ENCODE assay signal across 22 cellular contexts in the genomic region with DNA sequence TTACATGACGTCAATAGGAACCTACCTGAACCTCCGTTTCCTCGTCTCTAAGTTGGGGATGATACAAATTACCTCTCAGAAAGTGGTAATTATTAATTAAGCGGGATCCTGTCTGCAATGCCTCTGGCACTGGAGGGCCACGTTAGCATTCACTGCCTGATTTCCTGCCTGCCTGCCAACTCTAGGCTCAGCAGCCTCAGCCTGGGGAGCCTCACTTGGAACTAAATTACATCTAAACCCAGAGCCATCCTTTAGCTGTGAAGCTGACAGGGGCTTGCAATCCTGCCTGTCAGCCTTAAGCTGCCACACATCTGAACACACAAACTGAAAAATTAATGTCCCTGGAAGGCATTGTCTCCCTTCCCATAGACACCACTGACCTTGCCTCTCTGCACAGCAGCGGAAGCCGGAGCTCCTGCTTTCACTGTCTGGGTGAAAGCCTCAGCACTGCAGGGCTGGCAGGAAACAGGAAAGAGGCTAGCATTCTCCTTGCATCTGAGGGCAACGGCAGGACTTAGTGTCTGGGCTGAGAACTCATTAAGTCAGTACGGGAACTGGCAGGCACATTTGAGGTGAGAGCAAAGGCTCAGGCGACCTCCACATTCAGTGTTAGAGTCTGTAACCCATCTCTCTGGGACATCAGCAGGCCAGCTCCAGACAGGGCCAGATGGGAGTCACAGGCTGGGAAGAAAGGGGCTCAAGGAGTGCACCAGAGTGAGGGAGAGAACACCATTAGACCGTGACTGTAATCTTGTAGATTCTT.
DNase-seq lines count a peak whose midpoint lies in the region; ATAC-seq and TF ChIP-seq lines count a peak whose summit lies in the region.
"Had no signal": no experiment of that assay in that cellular context is flagged by ENCODE, and none has a peak within 500 bp of the region (broad histone marks: within the 10 kb centered on the region; RNA-seq: fewer than 3 reads in every experiment).

No MANE protein-coding gene starts in this region.

- intact Hi-C loops in left lung (cut with DNase I) = no loop called here

- no peaks in the 10 kb centered on the region for H3K36me3 Mint-ChIP-seq in activated T-helper 17 cell treated with anti-CD3 and anti-CD28 coated beads, Interleukin-2, amount 50 U/mL, for 72 hours (ENCODE audit: low read depth)
- no peaks in the 10 kb centered on the region for H3K36me3 Mint-ChIP-seq in immature natural killer cell

- H3K4me3 Mint-ChIP-seq in activated T-helper 17 cell treated with anti-CD3 and anti-CD28 coated beads, Interleukin-2, amount 50 U/mL, for 72 hours = peak overlapping the region; percentile 34
- H3K4me3 Mint-ChIP-seq in immature natural killer cell = peak overlapping the region in 1 of 5 donors; percentile 10
- H3K4me3 Mint-ChIP-seq: activated T-cell treated with anti-CD3 and anti-CD28 coated beads, Interleukin-2, amount 50 U/mL, for 4 hours had no signal

- H3K9me3 ChIP-seq in neuronal stem cell (replicated peaks in 1 of 2; ENCODE audit: control insufficient read depth in 2 of 2, insufficient read depth in 1 of 2, low read depth in 1 of 2, low read length in 2 of 2) (no peaks in the 10 kb centered on the region), Peyer's patch (peaks cover 0 to 3% (median 0%) of the 10 kb centered on the region in 4 donors), left lung (no peaks in the 10 kb centered on the region)
- H3K9me3 ChIP-seq: SJSA1 had no signal

- peak overlapping the region; percentile 30 for H2AFZ ChIP-seq in neuronal stem cell (ENCODE audit: low read length)

- WGBS in neuronal stem cell (ENCODE audit: extremely low coverage in 2 of 2, insufficient read length in 2 of 2, insufficient replicate concordance in 1 of 2), 2 donors = no CpG with 5 or more reads among the region's 11 CpGs

- H3K4me2 ChIP-seq in neuronal stem cell (ENCODE audit: insufficient read depth, low read length, poor library complexity, severe bottlenecking) = no peak overlapping the region

- peak overlapping the region; percentile 21 for H3K18ac ChIP-seq in neuronal stem cell (ENCODE audit: low read length)

- no peak overlapping the region for H3K27ac ChIP-seq in neuronal stem cell (replicated peaks; ENCODE audit: low read length)
- no peak overlapping the region for H3K27ac ChIP-seq in Peyer's patch
- H3K27ac ChIP-seq in left lung = no peak overlapping the region
- H3K27ac ChIP-seq: 22Rv1, SJSA1 had no signal

- H3K27me3 ChIP-seq in neuronal stem cell (ENCODE audit: control insufficient read depth in 3 of 3, insufficient read depth in 3 of 3, low read depth in 1 of 3, low read length in 3 of 3) (no peaks in the 10 kb centered on the region), Peyer's patch (no peaks in the 10 kb centered on the region), left lung (no peaks in the 10 kb centered on the region)
- H3K27me3 ChIP-seq: SJSA1 had no signal

- H3K27me3 Mint-ChIP-seq in activated T-helper 17 cell treated with anti-CD3 and anti-CD28 coated beads, Interleukin-2, amount 50 U/mL, for 72 hours = no peaks in the 10 kb centered on the region
- H3K27me3 Mint-ChIP-seq in immature natural killer cell (ENCODE audit: low read depth in 3 of 3) = peaks cover 2 to 11% (median 7%) of the 10 kb centered on the region in 3 donors

- H4K8ac ChIP-seq in neuronal stem cell (ENCODE audit: low read depth, low read length) = no peak overlapping the region

- TF ChIP-seq POLR2A in Peyer's patch (IDR thresholded peaks at IDR 0.05) = no peak

- no peak overlapping the region for H3K9ac ChIP-seq in neuronal stem cell (ENCODE audit: low read depth, low read length, poor library complexity)

- no peak overlapping the region for H2BK15ac ChIP-seq in neuronal stem cell (ENCODE audit: low read length)

- no peak overlapping the region for H2AK5ac ChIP-seq in neuronal stem cell (ENCODE audit: low read depth, low read length)

- H2BK12ac ChIP-seq in neuronal stem cell (ENCODE audit: low read length) = no peak overlapping the region

- peak overlapping the region; percentile 88 for H2BK120ac ChIP-seq in neuronal stem cell (ENCODE audit: low read depth, low read length)

- no peak overlapping the region for H4K91ac ChIP-seq in neuronal stem cell (ENCODE audit: low read depth, low read length, poor library complexity)

- peaks cover 4% of the 10 kb centered on the region for H3K9me3 Mint-ChIP-seq in activated T-helper 17 cell treated with anti-CD3 and anti-CD28 coated beads, Interleukin-2, amount 50 U/mL, for 72 hours
- no peaks in the 10 kb centered on the region for H3K9me3 Mint-ChIP-seq in immature natural killer cell

- no peak overlapping the region for H3K27ac Mint-ChIP-seq in activated T-helper 17 cell treated with anti-CD3 and anti-CD28 coated beads, Interleukin-2, amount 50 U/mL, for 72 hours
- H3K27ac Mint-ChIP-seq in immature natural killer cell = peak overlapping the region in 1 of 6 donors; percentile 21

- H3K79me1 ChIP-seq in neuronal stem cell (ENCODE audit: low read depth, low read length) = no peaks in the 10 kb centered on the region

- no peak overlapping the region for H2BK5ac ChIP-seq in neuronal stem cell (ENCODE audit: low read length)

- ATAC-seq in activated T-helper 17 cell treated with anti-CD3 and anti-CD28 coated beads, Interleukin-2, amount 50 U/mL, for 72 hours (replicated peaks) = peak; percentile 53
- ATAC-seq in left lung = no peak
- ATAC-seq: activated T-cell treated with anti-CD3 and anti-CD28 coated beads, Interleukin-2, amount 50 U/mL, for 4 hours had no signal

- no peak overlapping the region for H3K4ac ChIP-seq in neuronal stem cell (ENCODE audit: low read length)

- H3K4me1 ChIP-seq in neuronal stem cell (ENCODE audit: control insufficient read depth in 2 of 2, insufficient read depth in 1 of 2, low read depth in 1 of 2, low read length in 2 of 2) (peaks cover 0 to 3% of the 10 kb centered on the region in 2 donors), Peyer's patch (no peaks in the 10 kb centered on the region), left lung (no peaks in the 10 kb centered on the region)
- H3K4me1 ChIP-seq: SJSA1 had no signal

- no peak overlapping the region for H3K4me3 ChIP-seq in Jurkat, Clone E6-1 (ENCODE audit: low read length)
- H3K4me3 ChIP-seq in neuronal stem cell (ENCODE audit: low read length in 2 of 2) (no peak overlapping the region), Peyer's patch (no peak overlapping the region), left lung (no peak overlapping the region)
- H3K4me3 ChIP-seq: lung, SJSA1, skin epidermis had no signal

- no peak overlapping the region for H3K14ac ChIP-seq in neuronal stem cell (ENCODE audit: low read length)

- H3K36me3 ChIP-seq in neuronal stem cell (replicated peaks in 1 of 2; ENCODE audit: control insufficient read depth in 2 of 2, insufficient read depth in 2 of 2, low read length in 2 of 2) = no peaks in the 10 kb centered on the region
- no peaks in the 10 kb centered on the region for H3K36me3 ChIP-seq in Peyer's patch
- no peaks in the 10 kb centered on the region for H3K36me3 ChIP-seq in left lung
- H3K36me3 ChIP-seq: SJSA1 had no signal

- DNase-seq in NCI-H510A treated with DMSO at 0.1 percent for 48 hours (lab: John Stamatoyannopoulos, UW) = peak; percentile 14
- no peak for DNase-seq in NCI-H510A (lab: John Stamatoyannopoulos, UW)
- DNase-seq in Jurkat, Clone E6-1 (ENCODE audit: low read depth, low spot score) = peak; percentile 24
- DNase-seq in neuronal stem cell (ENCODE audit: low spot score) = no peak
- no peak for DNase-seq in Peyer's patch
- no peak for DNase-seq in left lung
- no peak for DNase-seq in immature natural killer cell
- DNase-seq: activated T-cell treated with anti-CD3 and anti-CD28 coated beads, Interleukin-2, amount 50 U/mL, for 4 hours; amniotic stem cell; GF-D8; Karpas-422; NCI-H1092; NCI-H2081; NCI-H524; posterior cingulate gyrus; stimulated activated CD4-positive, alpha-beta T cell treated with anti-CD3 and anti-CD28 coated beads, Interleukin-4, amount 100 ng/mL, for 4 hours; T1000 had no signal

- TF ChIP-seq CTCF in Peyer's patch (IDR thresholded peaks at IDR 0.05) = no peak
- no peak for TF ChIP-seq CTCF in left lung (IDR thresholded peaks at IDR 0.05)

- H3K4me1 Mint-ChIP-seq in activated T-helper 17 cell treated with anti-CD3 and anti-CD28 coated beads, Interleukin-2, amount 50 U/mL, for 72 hours = no peaks in the 10 kb centered on the region
- no peaks in the 10 kb centered on the region for H3K4me1 Mint-ChIP-seq in immature natural killer cell

- no peak overlapping the region for H3K23ac ChIP-seq in neuronal stem cell (ENCODE audit: low read depth, low read length, poor library complexity)

Comparison
In these comparisons a context has a peak if more than half of its experiments do, and no peak if none do; other contexts are left out.
1. DNase-seq: peak in NCI-H510A treated with DMSO at 0.1 percent for 48 hours (single experiment) and Jurkat, Clone E6-1 (single experiment); none in NCI-H510A (single experiment), neuronal stem cell (single experiment), Peyer's patch (0 of 3), left lung (0 of 2) and immature natural killer cell (0 of 3).